In the genomic region with DNA sequence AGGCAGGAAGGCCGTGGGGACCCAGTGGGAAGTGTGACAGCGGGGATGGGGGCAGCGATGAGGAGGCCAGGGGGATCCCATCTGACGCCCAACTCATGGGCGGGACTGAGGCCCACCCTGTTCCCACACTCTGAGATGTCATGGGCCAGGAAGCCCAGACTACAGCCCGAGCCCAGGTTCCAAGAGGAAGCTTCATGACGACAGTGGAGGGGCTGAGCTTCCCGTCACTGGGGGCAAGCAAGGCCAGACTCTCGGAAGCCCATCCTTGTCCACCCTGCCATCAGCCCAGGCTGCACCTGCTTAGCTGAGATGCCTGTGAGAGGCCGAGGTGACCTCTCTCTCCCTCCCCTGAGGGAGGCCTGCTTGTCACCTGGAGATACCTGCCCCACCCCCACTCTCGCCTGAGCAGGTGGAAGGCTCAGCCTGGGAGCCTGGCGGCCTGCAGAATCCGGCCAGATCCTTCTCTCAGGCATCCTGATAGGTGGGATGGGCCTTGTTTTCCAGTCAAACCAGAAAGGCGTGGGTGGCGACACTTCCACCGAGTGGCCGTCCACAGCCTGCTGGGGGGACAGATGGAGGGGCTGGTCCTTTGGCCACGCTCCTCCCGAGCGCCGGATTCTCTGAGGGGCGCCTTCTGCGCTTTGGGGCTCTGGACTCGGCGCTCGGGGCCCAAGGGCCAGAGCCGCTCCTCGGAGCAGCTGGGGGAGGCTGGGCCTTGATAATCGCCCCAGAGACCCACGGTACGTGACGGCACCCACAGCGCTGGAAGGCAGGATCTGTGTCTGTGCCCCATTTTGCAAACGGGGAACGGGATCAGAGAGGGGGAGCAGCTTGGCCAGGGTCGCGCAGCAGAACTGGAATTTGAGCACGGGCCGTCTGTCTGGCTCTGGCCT, we compare ENCODE assay signal across 1 cellular context.
TF ChIP-seq lines count a peak whose summit lies in the region.

No MANE protein-coding gene starts in this region.

TF ChIP-seq in H1, 55 proteins besides CTCF, POLR2A, EP300 and RAD21:
- TF ChIP-seq CBX5 (IDR thresholded peaks at IDR 0.05; ENCODE audit: low read depth, low read length) = no peak
- no peak for TF ChIP-seq TBP (IDR thresholded peaks at IDR 0.05; ENCODE audit: low read depth, low read length)
- peak; percentile 99 for TF ChIP-seq KDM1A (IDR thresholded peaks at IDR 0.05; ENCODE audit: borderline replicate concordance, low read length)
- peak in 1 of 2 experiments; percentile 90; a peak in 2 of 4 replicates for TF ChIP-seq HDAC2 (IDR thresholded peaks at IDR 0.05; ENCODE audit: borderline replicate concordance in 1 of 2, low read depth in 2 of 2, low read length in 2 of 2)
